ENCODE assay signal across 12 cellular contexts in genomic region chr5:34685485-34686197, GRCh38. TPM values are rescaled to one million over a fixed set of nuclear protein-coding genes. Genes with fewer than 3 reads are reported as not detected.
DNase-seq lines count a peak whose midpoint lies in the region; TF ChIP-seq lines count a peak whose summit lies in the region.
"Had no signal": no experiment of that assay in that cellular context is flagged by ENCODE, and none has a peak within 500 bp of the region (broad histone marks: within the 10 kb centered on the region; RNA-seq: fewer than 3 reads in every experiment).

No MANE protein-coding gene starts in this region.

- H3K4ac ChIP-seq in mesendoderm (ENCODE audit: low read depth, low read length): no peak overlapping the region

- intact Hi-C loops in lower leg skin (cut with DNase I; ENCODE audit: low total_unique reads) (no loop called here), head of caudate nucleus (cut with DNase I) (no loop called here)

- H3K36me3 ChIP-seq in mesendoderm (ENCODE audit: control insufficient read depth, insufficient read depth, low read length): peaks cover 2% of the 10 kb centered on the region

- H4K5ac ChIP-seq in mesendoderm (ENCODE audit: low read length): no peak overlapping the region

- no peak overlapping the region for H2BK120ac ChIP-seq in mesendoderm (ENCODE audit: low read depth, low read length)

- peaks cover 12% of the 10 kb centered on the region for H3K4me1 ChIP-seq in mesendoderm (ENCODE audit: control insufficient read depth, low read depth, low read length)

- no peak overlapping the region for H4K8ac ChIP-seq in mesendoderm (ENCODE audit: low read depth, low read length)

- no peaks in the 10 kb centered on the region for H3K27me3 ChIP-seq in mesendoderm (ENCODE audit: insufficient read depth, low read length, poor library complexity)

- peak; percentile 44; the same call in 1 of the 2 replicates for TF ChIP-seq EP300 in Ishikawa (IDR thresholded peaks at IDR 0.05; ENCODE audit: borderline replicate concordance)

- in situ Hi-C loops in ACHN (cut with HindIII; ENCODE audit: low pct_ligation_motif_present, low pct_unique_long_range_greater_than_20kb, low sequenced_read_pairs): no loop called here

- DNase-seq in ACHN: peak; percentile 20
- peak; percentile 77 for DNase-seq in choroid plexus epithelial cell (ENCODE audit: low read depth)
- DNase-seq in mesendoderm: peak; percentile 89
- DNase-seq in lower leg skin (ENCODE audit: low spot score in 2 of 2): no peak
- DNase-seq in GDM1 (lab: John Stamatoyannopoulos, UW): no peak
- no peak for DNase-seq in head of caudate nucleus
- DNase-seq in NCI-H1436 (lab: John Stamatoyannopoulos, UW): no peak
- DNase-seq: CD4-positive, CD25-positive, alpha-beta regulatory T cell; NCI-H510A treated with DMSO at 0.1 percent for 48 hours; stimulated activated naive B cell treated with anti-CD40 and anti-IgM and Interleukin-4, amounts not matched to agents 10 μg/mL and 1 μg/mL and 100 μg/mL, for 72 hours had no signal

- H3K79me1 ChIP-seq in mesendoderm (ENCODE audit: low read length): peaks cover 11% of the 10 kb centered on the region

- H3K18ac ChIP-seq in mesendoderm (ENCODE audit: low read length): peak overlapping the region; percentile 14

- H2BK15ac ChIP-seq in mesendoderm (replicated peaks; ENCODE audit: low read depth): no peak overlapping the region

- TF ChIP-seq POLR2A in lower leg skin (IDR thresholded peaks at IDR 0.05): no peak

- TF ChIP-seq RAD21 in Ishikawa (IDR thresholded peaks at IDR 0.05; ENCODE audit: low read depth): no peak

- H3K23ac ChIP-seq in mesendoderm (ENCODE audit: low read length): no peak overlapping the region

- WGBS in mesendoderm (ENCODE audit: extremely low coverage, insufficient coverage, low lambda C conversion rate): no CpG with 5 or more reads among the region's 1 CpG
- whole genome bisulfite sequencing in lower leg skin, 2 donors: 66 to 79% methylated on average over 1 of the region's 1 CpG

- H3K56ac ChIP-seq in mesendoderm (ENCODE audit: low read length): no peak overlapping the region

- no peak overlapping the region for H3K9ac ChIP-seq in mesendoderm (ENCODE audit: low read length)

- TF ChIP-seq CTCF in choroid plexus epithelial cell (conservative IDR thresholded peaks at IDR 0.05; ENCODE audit: low read depth, low read length): no peak
- TF ChIP-seq CTCF in lower leg skin (IDR thresholded peaks at IDR 0.05): no peak

- H2BK5ac ChIP-seq in mesendoderm (ENCODE audit: low read length): no peak overlapping the region

- H3K4me3 ChIP-seq in choroid plexus epithelial cell (ENCODE audit: low read depth, low read length) (no peak overlapping the region), mesendoderm (ENCODE audit: low read length) (no peak overlapping the region), lower leg skin (ENCODE audit: low read depth, poor library complexity, severe bottlenecking) (no peak overlapping the region)
- H3K4me3 ChIP-seq: HAP-1 had no signal

- H3K27ac ChIP-seq in mesendoderm (ENCODE audit: low read depth, low read length): peak overlapping the region; percentile 68

- no peak overlapping the region for H2AK5ac ChIP-seq in mesendoderm (ENCODE audit: low read length)

- peaks cover 53% of the 10 kb centered on the region for H3K79me2 ChIP-seq in mesendoderm (ENCODE audit: control insufficient read depth, insufficient read depth, low read length)

- H3K4me2 ChIP-seq in mesendoderm (ENCODE audit: low read length): no peak overlapping the region

TF ChIP-seq in Ishikawa, 13 proteins besides CTCF, POLR2A, EP300 and RAD21:
- TF ChIP-seq, protein P1, sequence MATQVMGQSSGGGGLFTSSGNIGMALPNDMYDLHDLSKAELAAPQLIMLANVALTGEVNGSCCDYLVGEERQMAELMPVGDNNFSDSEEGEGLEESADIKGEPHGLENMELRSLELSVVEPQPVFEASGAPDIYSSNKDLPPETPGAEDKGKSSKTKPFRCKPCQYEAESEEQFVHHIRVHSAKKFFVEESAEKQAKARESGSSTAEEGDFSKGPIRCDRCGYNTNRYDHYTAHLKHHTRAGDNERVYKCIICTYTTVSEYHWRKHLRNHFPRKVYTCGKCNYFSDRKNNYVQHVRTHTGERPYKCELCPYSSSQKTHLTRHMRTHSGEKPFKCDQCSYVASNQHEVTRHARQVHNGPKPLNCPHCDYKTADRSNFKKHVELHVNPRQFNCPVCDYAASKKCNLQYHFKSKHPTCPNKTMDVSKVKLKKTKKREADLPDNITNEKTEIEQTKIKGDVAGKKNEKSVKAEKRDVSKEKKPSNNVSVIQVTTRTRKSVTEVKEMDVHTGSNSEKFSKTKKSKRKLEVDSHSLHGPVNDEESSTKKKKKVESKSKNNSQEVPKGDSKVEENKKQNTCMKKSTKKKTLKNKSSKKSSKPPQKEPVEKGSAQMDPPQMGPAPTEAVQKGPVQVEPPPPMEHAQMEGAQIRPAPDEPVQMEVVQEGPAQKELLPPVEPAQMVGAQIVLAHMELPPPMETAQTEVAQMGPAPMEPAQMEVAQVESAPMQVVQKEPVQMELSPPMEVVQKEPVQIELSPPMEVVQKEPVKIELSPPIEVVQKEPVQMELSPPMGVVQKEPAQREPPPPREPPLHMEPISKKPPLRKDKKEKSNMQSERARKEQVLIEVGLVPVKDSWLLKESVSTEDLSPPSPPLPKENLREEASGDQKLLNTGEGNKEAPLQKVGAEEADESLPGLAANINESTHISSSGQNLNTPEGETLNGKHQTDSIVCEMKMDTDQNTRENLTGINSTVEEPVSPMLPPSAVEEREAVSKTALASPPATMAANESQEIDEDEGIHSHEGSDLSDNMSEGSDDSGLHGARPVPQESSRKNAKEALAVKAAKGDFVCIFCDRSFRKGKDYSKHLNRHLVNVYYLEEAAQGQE (IDR thresholded peaks at IDR 0.05; ENCODE audit: low read depth): no peak
- TF ChIP-seq ZBTB7A (IDR thresholded peaks at IDR 0.05; ENCODE audit: low read depth): no peak
- TF ChIP-seq FOXM1 (IDR thresholded peaks at IDR 0.05; ENCODE audit: borderline replicate concordance, low read depth): no peak
- TF ChIP-seq YY1 (IDR thresholded peaks at IDR 0.05; ENCODE audit: low read depth): no peak
- TF ChIP-seq, protein P2, sequence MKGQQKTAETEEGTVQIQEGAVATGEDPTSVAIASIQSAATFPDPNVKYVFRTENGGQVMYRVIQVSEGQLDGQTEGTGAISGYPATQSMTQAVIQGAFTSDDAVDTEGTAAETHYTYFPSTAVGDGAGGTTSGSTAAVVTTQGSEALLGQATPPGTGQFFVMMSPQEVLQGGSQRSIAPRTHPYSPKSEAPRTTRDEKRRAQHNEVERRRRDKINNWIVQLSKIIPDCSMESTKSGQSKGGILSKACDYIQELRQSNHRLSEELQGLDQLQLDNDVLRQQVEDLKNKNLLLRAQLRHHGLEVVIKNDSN (IDR thresholded peaks at IDR 0.05): no peak
- TF ChIP-seq, protein P3, sequence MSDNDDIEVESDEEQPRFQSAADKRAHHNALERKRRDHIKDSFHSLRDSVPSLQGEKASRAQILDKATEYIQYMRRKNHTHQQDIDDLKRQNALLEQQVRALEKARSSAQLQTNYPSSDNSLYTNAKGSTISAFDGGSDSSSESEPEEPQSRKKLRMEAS (IDR thresholded peaks at IDR 0.05): no peak
- 0 out of 2 replicates have a peak, but pooled peaks have one; percentile 35 for TF ChIP-seq TCF12 (IDR thresholded peaks at IDR 0.05; ENCODE audit: low read depth)
- TF ChIP-seq CEBPB (IDR thresholded peaks at IDR 0.05): no peak
- TF ChIP-seq CREB1 (IDR thresholded peaks at IDR 0.05; ENCODE audit: low read depth): no peak
- no peak for TF ChIP-seq NFIC (IDR thresholded peaks at IDR 0.05)
- peak; percentile 23; the same call in 1 of the 2 replicates for TF ChIP-seq TEAD4 (IDR thresholded peaks at IDR 0.05)

RNA-seq across cellular contexts. Expression of gene RAI14, which starts 29.5 kb away (rescaled TPM):
- polyA plus RNA-seq in mesendoderm (2013, experiment 1 of 2): 92.3 TPM
- polyA plus RNA-seq in mesendoderm (2013, experiment 2 of 2): 95.9 TPM
- total RNA-seq in lower leg skin: 10 to 100 TPM; 26.9 to 40.4 (median 32.1) TPM
- polyA plus RNA-seq: CD4-positive, CD25-positive, alpha-beta regulatory T cell had no signal

Comparison
In these comparisons a context has a peak if more than half of its experiments do, and no peak if none do; other contexts are left out.
1. DNase-seq: peak in ACHN (single experiment), choroid plexus epithelial cell (single experiment) and mesendoderm (single experiment); none in lower leg skin (0 of 2), GDM1 (single experiment), head of caudate nucleus (0 of 42) and NCI-H1436 (single experiment).